Comparison of ENCODE assay signal across 1 cellular context in the genomic region with DNA sequence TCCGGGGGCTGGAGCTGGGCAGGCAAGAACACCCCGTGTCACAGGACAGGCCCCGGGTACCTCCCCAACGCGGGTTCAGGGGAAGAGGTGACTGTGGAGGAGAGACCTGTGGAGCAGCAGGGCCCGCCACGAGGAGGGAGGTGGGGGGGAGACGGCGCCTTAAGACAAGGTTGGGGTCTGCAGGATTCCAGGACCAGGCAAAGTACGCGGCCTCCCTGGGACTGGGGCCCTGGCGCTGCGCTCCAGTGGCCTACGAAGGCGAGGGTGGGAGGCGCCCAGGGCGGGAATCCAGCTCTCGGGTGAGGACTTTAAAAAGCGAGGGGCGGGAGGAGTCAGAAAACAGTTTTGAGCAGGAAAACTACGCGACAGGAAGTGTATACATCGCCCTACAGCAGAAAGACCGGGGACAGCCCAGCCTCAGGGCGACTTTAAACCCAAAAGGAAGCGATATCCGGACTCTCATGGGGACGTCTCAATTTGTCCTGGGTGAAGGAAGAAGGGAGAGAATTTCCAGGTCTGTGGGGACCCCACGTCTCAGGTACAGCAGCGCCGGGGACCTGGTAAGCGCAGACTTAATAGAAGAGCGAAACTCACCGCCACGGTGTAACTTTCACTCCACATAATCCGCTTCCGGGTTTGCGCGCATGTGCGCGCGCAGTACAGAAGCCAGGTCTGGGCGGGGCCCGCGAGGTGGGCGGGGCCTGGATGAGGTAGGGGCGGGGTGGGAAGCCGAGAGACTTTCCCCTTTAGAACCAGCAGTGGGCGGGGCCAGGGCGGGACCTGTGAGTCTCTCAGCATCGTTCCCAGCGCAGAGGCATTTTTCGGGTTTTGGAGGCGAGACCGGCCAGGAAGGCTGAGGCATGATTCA.
TF ChIP-seq lines count a peak whose summit lies in the region.

A gene (minus strand): TSS at position 638 of the 868 bp plus-strand sequence.

TF ChIP-seq in IMR-90, 13 proteins besides CTCF, POLR2A, EP300 and RAD21:
- TF ChIP-seq, protein P1, sequence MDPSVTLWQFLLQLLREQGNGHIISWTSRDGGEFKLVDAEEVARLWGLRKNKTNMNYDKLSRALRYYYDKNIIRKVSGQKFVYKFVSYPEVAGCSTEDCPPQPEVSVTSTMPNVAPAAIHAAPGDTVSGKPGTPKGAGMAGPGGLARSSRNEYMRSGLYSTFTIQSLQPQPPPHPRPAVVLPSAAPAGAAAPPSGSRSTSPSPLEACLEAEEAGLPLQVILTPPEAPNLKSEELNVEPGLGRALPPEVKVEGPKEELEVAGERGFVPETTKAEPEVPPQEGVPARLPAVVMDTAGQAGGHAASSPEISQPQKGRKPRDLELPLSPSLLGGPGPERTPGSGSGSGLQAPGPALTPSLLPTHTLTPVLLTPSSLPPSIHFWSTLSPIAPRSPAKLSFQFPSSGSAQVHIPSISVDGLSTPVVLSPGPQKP (IDR thresholded peaks at IDR 0.05; ENCODE audit: borderline replicate concordance, low read depth, low read length), result no peak
- TF ChIP-seq MXI1 (IDR thresholded peaks at IDR 0.05; ENCODE audit: borderline replicate concordance, low read depth, low read length), result peak; percentile 55; the same call in 1 of the 2 replicates
- TF ChIP-seq, protein P2, sequence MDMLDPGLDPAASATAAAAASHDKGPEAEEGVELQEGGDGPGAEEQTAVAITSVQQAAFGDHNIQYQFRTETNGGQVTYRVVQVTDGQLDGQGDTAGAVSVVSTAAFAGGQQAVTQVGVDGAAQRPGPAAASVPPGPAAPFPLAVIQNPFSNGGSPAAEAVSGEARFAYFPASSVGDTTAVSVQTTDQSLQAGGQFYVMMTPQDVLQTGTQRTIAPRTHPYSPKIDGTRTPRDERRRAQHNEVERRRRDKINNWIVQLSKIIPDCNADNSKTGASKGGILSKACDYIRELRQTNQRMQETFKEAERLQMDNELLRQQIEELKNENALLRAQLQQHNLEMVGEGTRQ (IDR thresholded peaks at IDR 0.05; ENCODE audit: low read depth, low read length), result no peak
- peak; percentile 53; the same call in 1 of the 2 replicates for TF ChIP-seq MAZ (IDR thresholded peaks at IDR 0.05; ENCODE audit: borderline replicate concordance, low read depth, low read length)
